ENCODE assay signal across 8 cellular contexts in the genomic region with DNA sequence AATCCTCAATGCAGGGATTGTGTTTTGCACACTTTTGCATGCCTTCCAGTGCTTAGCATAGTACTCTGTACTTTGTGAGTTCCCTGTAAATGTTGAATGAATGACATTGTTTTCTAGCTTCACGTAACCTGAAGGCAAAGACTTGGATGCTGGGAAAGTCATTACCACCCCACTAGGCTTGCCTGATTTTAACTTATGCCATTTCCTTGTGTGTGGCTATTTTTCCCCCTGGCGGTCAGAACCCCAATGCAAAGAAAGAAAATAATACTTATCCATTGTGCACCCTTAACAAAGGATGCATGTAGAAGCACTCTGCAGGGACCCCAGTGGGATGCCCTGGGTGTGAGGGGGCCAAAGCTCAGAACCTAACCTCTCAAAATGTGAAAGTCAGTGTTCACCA.
DNase-seq lines count a peak whose midpoint lies in the region; TF ChIP-seq lines count a peak whose summit lies in the region.

No MANE protein-coding gene starts in this region.

- peak overlapping the region; percentile 84 for H3K9ac ChIP-seq in KMS-11

- H4K20me1 ChIP-seq in KMS-11 (ENCODE audit: insufficient read depth), result no peaks in the 10 kb centered on the region

- TF ChIP-seq CTCF in KMS-11 (conservative IDR thresholded peaks at IDR 0.05; ENCODE audit: low read depth, low read length), result peak; percentile 70
- TF ChIP-seq CTCF in coronary artery (IDR thresholded peaks at IDR 0.05), result no peak

- H3K4me2 ChIP-seq in KMS-11, result peak overlapping the region; percentile 76

- H3K27me3 ChIP-seq in KMS-11 (ENCODE audit: insufficient read depth, low read depth), result no peaks in the 10 kb centered on the region

- peak overlapping the region; percentile 71 for H2AFZ ChIP-seq in KMS-11 (ENCODE audit: low read depth)

- H3K4me1 ChIP-seq in KMS-11 (ENCODE audit: low read depth, poor library complexity, severe bottlenecking), result peaks cover 13% of the 10 kb centered on the region

- H3K79me2 ChIP-seq in KMS-11 (ENCODE audit: insufficient read depth, low read depth), result no peaks in the 10 kb centered on the region

- H3K27ac ChIP-seq in KMS-11, result peak overlapping the region; percentile 67
- H3K27ac ChIP-seq in coronary artery, result no peak overlapping the region

- H3K36me3 ChIP-seq in KMS-11 (ENCODE audit: insufficient read depth), result no peaks in the 10 kb centered on the region

- DNase-seq in DMS 273 treated with DMSO at 0.1 percent for 48 hours (lab: John Stamatoyannopoulos, UW) (peak; percentile 46), astrocyte of the hippocampus (ENCODE audit: low read depth, low spot score) (peak; percentile 65), midbrain (lab: John Stamatoyannopoulos, UW) (peak; percentile 55), ecto neural progenitor cell (ENCODE audit: low spot score) (no peak), germinal center (ENCODE audit: low spot score) (no peak), coronary artery (ENCODE audit: low spot score) (no peak), AG20443 (ENCODE audit: low spot score) (no peak)

- H3K4me3 ChIP-seq in KMS-11 (IDR thresholded peaks at IDR 0.05; ENCODE audit: insufficient read depth, low read depth, low read length) (no peak overlapping the region), coronary artery (no peak overlapping the region)

Comparison
In these comparisons a context has a peak if more than half of its experiments do, and no peak if none do; other contexts are left out.
1. DNase-seq: peak in DMS 273 treated with DMSO at 0.1 percent for 48 hours (single experiment), astrocyte of the hippocampus (single experiment) and midbrain (single experiment); none in ecto neural progenitor cell (single experiment), germinal center (single experiment), coronary artery (single experiment) and AG20443 (single experiment).